1 cellular context compared by ENCODE assay signal in genomic region chr10:72364239-72364777, GRCh38.
TF ChIP-seq lines count a peak whose summit lies in the region.

No MANE protein-coding gene starts in this region.

TF ChIP-seq in K562, 482 proteins besides CTCF, POLR2A, EP300 and RAD21 (continued from another document and continues in another):
- TF ChIP-seq TSHZ1 (CRISPR knock-in tag; IDR thresholded peaks at IDR 0.05) (no peak), CBX5 (IDR thresholded peaks at IDR 0.05; ENCODE audit: borderline replicate concordance, low read depth) (0 out of 2 replicates have a peak, but pooled peaks have one; percentile 4), MTA1 (IDR thresholded peaks at IDR 0.05; ENCODE audit: borderline replicate concordance) (no peak), HNRNPH1 (optimal IDR thresholded peaks at IDR 0.05; ENCODE audit: low read depth, low read length) (no peak), ZNF175 (CRISPR knock-in tag; IDR thresholded peaks at IDR 0.05; ENCODE audit: low read depth) (no peak), FOXA3 (CRISPR knock-in tag; conservative IDR thresholded peaks at IDR 0.05 in 1 of 2, IDR thresholded peaks at IDR 0.05 in 1 of 2) (no peak), ZFX (CRISPR knock-in tag; IDR thresholded peaks at IDR 0.05) (no peak), ZNF695 (CRISPR knock-in tag; IDR thresholded peaks at IDR 0.05) (no peak), JUND (IDR thresholded peaks at IDR 0.05; ENCODE audit: borderline replicate concordance, low read depth, low read length) (peak; percentile 58; the same call in 1 of the 2 replicates), JUND (tag; IDR thresholded peaks at IDR 0.05; ENCODE audit: borderline replicate concordance, low read depth, low read length) (peak; percentile 53; the same call in 1 of the 3 replicates), CXXC5 (CRISPR knock-in tag; IDR thresholded peaks at IDR 0.05) (no peak), PHB (CRISPR knock-in tag; IDR thresholded peaks at IDR 0.05) (no peak), ZNF133 (CRISPR knock-in tag; IDR thresholded peaks at IDR 0.05) (no peak), THAP12 (CRISPR knock-in tag; IDR thresholded peaks at IDR 0.05) (no peak), HES1 (IDR thresholded peaks at IDR 0.05; ENCODE audit: low read depth) (no peak), DPF2 (IDR thresholded peaks at IDR 0.05) (no peak), FOS (IDR thresholded peaks at IDR 0.05; ENCODE audit: extremely low read depth, insufficient read length) (no peak), ZFPM2 (CRISPR knock-in tag; IDR thresholded peaks at IDR 0.05) (no peak), POLR3G (IDR thresholded peaks at IDR 0.05; ENCODE audit: extremely low read depth, insufficient read length, insufficient replicate concordance) (no peak), SNRNP70 (optimal IDR thresholded peaks at IDR 0.05; ENCODE audit: low read depth, low read length) (no peak), THRA (IDR thresholded peaks at IDR 0.05) (no peak), MXI1 (IDR thresholded peaks at IDR 0.05; ENCODE audit: low read depth, low read length) (no peak), NCOR1 (IDR thresholded peaks at IDR 0.05) (no peak), ZC3H11A (IDR thresholded peaks at IDR 0.05; ENCODE audit: low read depth, low read length) (0 out of 2 replicates have a peak, but pooled peaks have one; percentile 51), KHSRP (IDR thresholded peaks at IDR 0.05) (no peak), YBX1 (IDR thresholded peaks at IDR 0.05) (no peak), MAFG (tag; conservative IDR thresholded peaks at IDR 0.05) (no peak), SMARCE1 (IDR thresholded peaks at IDR 0.05) (no peak), GATA2 (CRISPR knock-in tag; IDR thresholded peaks at IDR 0.05) (no peak), BRD4 (IDR thresholded peaks at IDR 0.05) (no peak), LARP7 (IDR thresholded peaks at IDR 0.05) (no peak), SRF (CRISPR knock-in tag; IDR thresholded peaks at IDR 0.05) (no peak), PCBP2 (IDR thresholded peaks at IDR 0.05; ENCODE audit: low read depth, low read length, poor library complexity, severe bottlenecking) (no peak), TAF1 (IDR thresholded peaks at IDR 0.05; ENCODE audit: control insufficient read depth, extremely low read depth, insufficient read depth, low read length, severe bottlenecking) (peak; percentile 24), TEAD1 (CRISPR knock-in tag; IDR thresholded peaks at IDR 0.05) (no peak), ZBTB5 (IDR thresholded peaks at IDR 0.05) (no peak), E4F1 (CRISPR knock-in tag; IDR thresholded peaks at IDR 0.05; ENCODE audit: borderline replicate concordance) (no peak), HNRNPK (IDR thresholded peaks at IDR 0.05; ENCODE audit: low read depth, low read length, poor library complexity, severe bottlenecking) (no peak), ZNF146 (CRISPR knock-in tag; IDR thresholded peaks at IDR 0.05; ENCODE audit: unreplicated experiment) (no peak), ZNF586 (CRISPR knock-in tag; conservative IDR thresholded peaks at IDR 0.05) (no peak), E2F6 (IDR thresholded peaks at IDR 0.05; ENCODE audit: borderline replicate concordance in 1 of 2, extremely low read depth in 1 of 2, insufficient read depth in 1 of 2, insufficient read length in 1 of 2, low read depth in 1 of 2, low read length in 1 of 2, poor library complexity in 1 of 2, severe bottlenecking in 1 of 2) (no peak), CHD1 (IDR thresholded peaks at IDR 0.05; ENCODE audit: low read length) (no peak), DIDO1 (tag; IDR thresholded peaks at IDR 0.05; ENCODE audit: low read depth) (no peak), BCOR (IDR thresholded peaks at IDR 0.05) (no peak), ZNF431 (CRISPR knock-in tag; IDR thresholded peaks at IDR 0.05) (no peak), CREBBP (IDR thresholded peaks at IDR 0.05; ENCODE audit: low read depth, low read length) (no peak), ARNT (IDR thresholded peaks at IDR 0.05) (no peak), SMAD3 (CRISPR knock-in tag; conservative IDR thresholded peaks at IDR 0.05) (no peak)
- TF ChIP-seq, protein P1, sequence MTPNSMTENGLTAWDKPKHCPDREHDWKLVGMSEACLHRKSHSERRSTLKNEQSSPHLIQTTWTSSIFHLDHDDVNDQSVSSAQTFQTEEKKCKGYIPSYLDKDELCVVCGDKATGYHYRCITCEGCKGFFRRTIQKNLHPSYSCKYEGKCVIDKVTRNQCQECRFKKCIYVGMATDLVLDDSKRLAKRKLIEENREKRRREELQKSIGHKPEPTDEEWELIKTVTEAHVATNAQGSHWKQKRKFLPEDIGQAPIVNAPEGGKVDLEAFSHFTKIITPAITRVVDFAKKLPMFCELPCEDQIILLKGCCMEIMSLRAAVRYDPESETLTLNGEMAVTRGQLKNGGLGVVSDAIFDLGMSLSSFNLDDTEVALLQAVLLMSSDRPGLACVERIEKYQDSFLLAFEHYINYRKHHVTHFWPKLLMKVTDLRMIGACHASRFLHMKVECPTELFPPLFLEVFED (CRISPR knock-in tag; conservative IDR thresholded peaks at IDR 0.05), result no peak
- TF ChIP-seq, protein P2, sequence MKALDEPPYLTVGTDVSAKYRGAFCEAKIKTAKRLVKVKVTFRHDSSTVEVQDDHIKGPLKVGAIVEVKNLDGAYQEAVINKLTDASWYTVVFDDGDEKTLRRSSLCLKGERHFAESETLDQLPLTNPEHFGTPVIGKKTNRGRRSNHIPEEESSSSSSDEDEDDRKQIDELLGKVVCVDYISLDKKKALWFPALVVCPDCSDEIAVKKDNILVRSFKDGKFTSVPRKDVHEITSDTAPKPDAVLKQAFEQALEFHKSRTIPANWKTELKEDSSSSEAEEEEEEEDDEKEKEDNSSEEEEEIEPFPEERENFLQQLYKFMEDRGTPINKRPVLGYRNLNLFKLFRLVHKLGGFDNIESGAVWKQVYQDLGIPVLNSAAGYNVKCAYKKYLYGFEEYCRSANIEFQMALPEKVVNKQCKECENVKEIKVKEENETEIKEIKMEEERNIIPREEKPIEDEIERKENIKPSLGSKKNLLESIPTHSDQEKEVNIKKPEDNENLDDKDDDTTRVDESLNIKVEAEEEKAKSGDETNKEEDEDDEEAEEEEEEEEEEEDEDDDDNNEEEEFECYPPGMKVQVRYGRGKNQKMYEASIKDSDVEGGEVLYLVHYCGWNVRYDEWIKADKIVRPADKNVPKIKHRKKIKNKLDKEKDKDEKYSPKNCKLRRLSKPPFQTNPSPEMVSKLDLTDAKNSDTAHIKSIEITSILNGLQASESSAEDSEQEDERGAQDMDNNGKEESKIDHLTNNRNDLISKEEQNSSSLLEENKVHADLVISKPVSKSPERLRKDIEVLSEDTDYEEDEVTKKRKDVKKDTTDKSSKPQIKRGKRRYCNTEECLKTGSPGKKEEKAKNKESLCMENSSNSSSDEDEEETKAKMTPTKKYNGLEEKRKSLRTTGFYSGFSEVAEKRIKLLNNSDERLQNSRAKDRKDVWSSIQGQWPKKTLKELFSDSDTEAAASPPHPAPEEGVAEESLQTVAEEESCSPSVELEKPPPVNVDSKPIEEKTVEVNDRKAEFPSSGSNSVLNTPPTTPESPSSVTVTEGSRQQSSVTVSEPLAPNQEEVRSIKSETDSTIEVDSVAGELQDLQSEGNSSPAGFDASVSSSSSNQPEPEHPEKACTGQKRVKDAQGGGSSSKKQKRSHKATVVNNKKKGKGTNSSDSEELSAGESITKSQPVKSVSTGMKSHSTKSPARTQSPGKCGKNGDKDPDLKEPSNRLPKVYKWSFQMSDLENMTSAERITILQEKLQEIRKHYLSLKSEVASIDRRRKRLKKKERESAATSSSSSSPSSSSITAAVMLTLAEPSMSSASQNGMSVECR (CRISPR knock-in tag; IDR thresholded peaks at IDR 0.05), result no peak
